Comparison of ENCODE assay signal across 1 cellular context in genomic region chr21:45308211-45309068, GRCh38.
TF ChIP-seq lines count a peak whose summit lies in the region.

No MANE protein-coding gene starts in this region.

TF ChIP-seq in HepG2, 621 proteins besides CTCF, POLR2A, EP300 and RAD21 (continued from another document and continues in another):
- TF ChIP-seq, protein P1, sequence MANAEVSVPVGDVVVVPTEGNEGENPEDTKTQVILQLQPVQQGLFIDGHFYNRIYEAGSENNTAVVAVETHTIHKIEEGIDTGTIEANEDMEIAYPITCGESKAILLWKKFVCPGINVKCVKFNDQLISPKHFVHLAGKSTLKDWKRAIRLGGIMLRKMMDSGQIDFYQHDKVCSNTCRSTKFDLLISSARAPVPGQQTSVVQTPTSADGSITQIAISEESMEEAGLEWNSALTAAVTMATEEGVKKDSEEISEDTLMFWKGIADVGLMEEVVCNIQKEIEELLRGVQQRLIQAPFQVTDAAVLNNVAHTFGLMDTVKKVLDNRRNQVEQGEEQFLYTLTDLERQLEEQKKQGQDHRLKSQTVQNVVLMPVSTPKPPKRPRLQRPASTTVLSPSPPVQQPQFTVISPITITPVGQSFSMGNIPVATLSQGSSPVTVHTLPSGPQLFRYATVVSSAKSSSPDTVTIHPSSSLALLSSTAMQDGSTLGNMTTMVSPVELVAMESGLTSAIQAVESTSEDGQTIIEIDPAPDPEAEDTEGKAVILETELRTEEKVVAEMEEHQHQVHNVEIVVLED (CRISPR knock-in tag; IDR thresholded peaks at IDR 0.05; ENCODE audit: borderline replicate concordance), result no peak
- no peak for TF ChIP-seq ZNF207 (IDR thresholded peaks at IDR 0.05; ENCODE audit: borderline replicate concordance)
- TF ChIP-seq HMG20B (CRISPR knock-in tag; conservative IDR thresholded peaks at IDR 0.05), result 0 out of 2 replicates have a peak, but pooled peaks have one; percentile 50
- no peak for TF ChIP-seq ZBTB42 (CRISPR knock-in tag; IDR thresholded peaks at IDR 0.05)
- TF ChIP-seq POLR2AphosphoS5 (IDR thresholded peaks at IDR 0.05; ENCODE audit: low read depth, low read length), result peak; percentile 54
- TF ChIP-seq ZNF749 (CRISPR knock-in tag; IDR thresholded peaks at IDR 0.05; ENCODE audit: borderline replicate concordance), result no peak
- TF ChIP-seq ZNF335 (CRISPR knock-in tag; IDR thresholded peaks at IDR 0.05), result 0 out of 2 replicates have a peak, but pooled peaks have one; percentile 48
- peak; percentile 75; the same call in 1 of the 2 replicates for TF ChIP-seq ZSCAN25 (CRISPR knock-in tag; IDR thresholded peaks at IDR 0.05)
- no peak for TF ChIP-seq NKX3-1 (CRISPR knock-in tag; IDR thresholded peaks at IDR 0.05)
- 0 out of 2 replicates have a peak, but pooled peaks have one; percentile 80 for TF ChIP-seq ZNF101 (CRISPR knock-in tag; IDR thresholded peaks at IDR 0.05; ENCODE audit: borderline replicate concordance, low read depth)
- TF ChIP-seq ZNF17 (CRISPR knock-in tag; IDR thresholded peaks at IDR 0.05), result no peak
- no peak for TF ChIP-seq DDIT3 (CRISPR knock-in tag; IDR thresholded peaks at IDR 0.05)
- peak; percentile 46 for TF ChIP-seq CBX1 (IDR thresholded peaks at IDR 0.05; ENCODE audit: low read depth)
- peak; percentile 61 for TF ChIP-seq ARNT2 (CRISPR knock-in tag; IDR thresholded peaks at IDR 0.05; ENCODE audit: low read depth)
- TF ChIP-seq TCF12 (IDR thresholded peaks at IDR 0.05), result no peak
- TF ChIP-seq TCF12 (CRISPR knock-in tag; IDR thresholded peaks at IDR 0.05), result peak; percentile 82
- TF ChIP-seq ZNF598 (CRISPR knock-in tag; IDR thresholded peaks at IDR 0.05; ENCODE audit: borderline replicate concordance), result peak; percentile 74; the same call in 1 of the 2 replicates
- TF ChIP-seq, protein P2, sequence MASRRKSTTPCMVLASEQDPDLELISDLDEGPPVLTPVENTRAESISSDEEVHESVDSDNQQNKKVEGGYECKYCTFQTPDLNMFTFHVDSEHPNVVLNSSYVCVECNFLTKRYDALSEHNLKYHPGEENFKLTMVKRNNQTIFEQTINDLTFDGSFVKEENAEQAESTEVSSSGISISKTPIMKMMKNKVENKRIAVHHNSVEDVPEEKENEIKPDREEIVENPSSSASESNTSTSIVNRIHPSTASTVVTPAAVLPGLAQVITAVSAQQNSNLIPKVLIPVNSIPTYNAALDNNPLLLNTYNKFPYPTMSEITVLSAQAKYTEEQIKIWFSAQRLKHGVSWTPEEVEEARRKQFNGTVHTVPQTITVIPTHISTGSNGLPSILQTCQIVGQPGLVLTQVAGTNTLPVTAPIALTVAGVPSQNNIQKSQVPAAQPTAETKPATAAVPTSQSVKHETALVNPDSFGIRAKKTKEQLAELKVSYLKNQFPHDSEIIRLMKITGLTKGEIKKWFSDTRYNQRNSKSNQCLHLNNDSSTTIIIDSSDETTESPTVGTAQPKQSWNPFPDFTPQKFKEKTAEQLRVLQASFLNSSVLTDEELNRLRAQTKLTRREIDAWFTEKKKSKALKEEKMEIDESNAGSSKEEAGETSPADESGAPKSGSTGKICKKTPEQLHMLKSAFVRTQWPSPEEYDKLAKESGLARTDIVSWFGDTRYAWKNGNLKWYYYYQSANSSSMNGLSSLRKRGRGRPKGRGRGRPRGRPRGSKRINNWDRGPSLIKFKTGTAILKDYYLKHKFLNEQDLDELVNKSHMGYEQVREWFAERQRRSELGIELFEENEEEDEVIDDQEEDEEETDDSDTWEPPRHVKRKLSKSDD (CRISPR knock-in tag; IDR thresholded peaks at IDR 0.05; ENCODE audit: low read depth), result 0 out of 2 replicates have a peak, but pooled peaks have one; percentile 45
- peak; percentile 47 for TF ChIP-seq ZNF788 (CRISPR knock-in tag; IDR thresholded peaks at IDR 0.05; ENCODE audit: borderline replicate concordance)
- TF ChIP-seq MEIS2 (CRISPR knock-in tag; IDR thresholded peaks at IDR 0.05), result peak; percentile 40; the same call in 1 of the 2 replicates
- peak; percentile 74; the same call in 1 of the 2 replicates for TF ChIP-seq ARHGAP35 (CRISPR knock-in tag; IDR thresholded peaks at IDR 0.05; ENCODE audit: borderline replicate concordance)
- TF ChIP-seq YY1 (IDR thresholded peaks at IDR 0.05; ENCODE audit: insufficient read depth, insufficient replicate concordance, low read depth, low read length), result peak; percentile 14
- TF ChIP-seq, protein P3, sequence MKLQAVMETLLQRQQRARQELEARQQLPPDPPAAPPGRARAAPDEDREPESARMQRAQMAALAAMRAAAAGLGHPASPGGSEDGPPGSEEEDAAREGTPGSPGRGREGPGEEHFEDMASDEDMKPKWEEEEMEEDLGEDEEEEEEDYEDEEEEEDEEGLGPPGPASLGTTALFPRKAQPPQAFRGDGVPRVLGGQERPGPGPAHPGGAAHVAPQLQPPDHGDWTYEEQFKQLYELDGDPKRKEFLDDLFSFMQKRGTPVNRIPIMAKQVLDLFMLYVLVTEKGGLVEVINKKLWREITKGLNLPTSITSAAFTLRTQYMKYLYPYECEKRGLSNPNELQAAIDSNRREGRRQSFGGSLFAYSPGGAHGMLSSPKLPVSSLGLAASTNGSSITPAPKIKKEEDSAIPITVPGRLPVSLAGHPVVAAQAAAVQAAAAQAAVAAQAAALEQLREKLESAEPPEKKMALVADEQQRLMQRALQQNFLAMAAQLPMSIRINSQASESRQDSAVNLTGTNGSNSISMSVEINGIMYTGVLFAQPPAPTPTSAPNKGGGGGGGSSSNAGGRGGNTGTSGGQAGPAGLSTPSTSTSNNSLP (IDR thresholded peaks at IDR 0.05; ENCODE audit: low read depth, low read length), result no peak
- TF ChIP-seq, protein P4, sequence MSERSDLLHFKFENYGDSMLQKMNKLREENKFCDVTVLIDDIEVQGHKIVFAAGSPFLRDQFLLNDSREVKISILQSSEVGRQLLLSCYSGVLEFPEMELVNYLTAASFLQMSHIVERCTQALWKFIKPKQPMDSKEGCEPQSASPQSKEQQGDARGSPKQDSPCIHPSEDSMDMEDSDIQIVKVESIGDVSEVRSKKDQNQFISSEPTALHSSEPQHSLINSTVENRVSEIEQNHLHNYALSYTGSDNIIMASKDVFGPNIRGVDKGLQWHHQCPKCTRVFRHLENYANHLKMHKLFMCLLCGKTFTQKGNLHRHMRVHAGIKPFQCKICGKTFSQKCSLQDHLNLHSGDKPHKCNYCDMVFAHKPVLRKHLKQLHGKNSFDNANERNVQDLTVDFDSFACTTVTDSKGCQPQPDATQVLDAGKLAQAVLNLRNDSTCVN (CRISPR knock-in tag; IDR thresholded peaks at IDR 0.05; ENCODE audit: borderline replicate concordance), result peak; percentile 19; the same call in 1 of the 2 replicates
- TF ChIP-seq, protein P5, sequence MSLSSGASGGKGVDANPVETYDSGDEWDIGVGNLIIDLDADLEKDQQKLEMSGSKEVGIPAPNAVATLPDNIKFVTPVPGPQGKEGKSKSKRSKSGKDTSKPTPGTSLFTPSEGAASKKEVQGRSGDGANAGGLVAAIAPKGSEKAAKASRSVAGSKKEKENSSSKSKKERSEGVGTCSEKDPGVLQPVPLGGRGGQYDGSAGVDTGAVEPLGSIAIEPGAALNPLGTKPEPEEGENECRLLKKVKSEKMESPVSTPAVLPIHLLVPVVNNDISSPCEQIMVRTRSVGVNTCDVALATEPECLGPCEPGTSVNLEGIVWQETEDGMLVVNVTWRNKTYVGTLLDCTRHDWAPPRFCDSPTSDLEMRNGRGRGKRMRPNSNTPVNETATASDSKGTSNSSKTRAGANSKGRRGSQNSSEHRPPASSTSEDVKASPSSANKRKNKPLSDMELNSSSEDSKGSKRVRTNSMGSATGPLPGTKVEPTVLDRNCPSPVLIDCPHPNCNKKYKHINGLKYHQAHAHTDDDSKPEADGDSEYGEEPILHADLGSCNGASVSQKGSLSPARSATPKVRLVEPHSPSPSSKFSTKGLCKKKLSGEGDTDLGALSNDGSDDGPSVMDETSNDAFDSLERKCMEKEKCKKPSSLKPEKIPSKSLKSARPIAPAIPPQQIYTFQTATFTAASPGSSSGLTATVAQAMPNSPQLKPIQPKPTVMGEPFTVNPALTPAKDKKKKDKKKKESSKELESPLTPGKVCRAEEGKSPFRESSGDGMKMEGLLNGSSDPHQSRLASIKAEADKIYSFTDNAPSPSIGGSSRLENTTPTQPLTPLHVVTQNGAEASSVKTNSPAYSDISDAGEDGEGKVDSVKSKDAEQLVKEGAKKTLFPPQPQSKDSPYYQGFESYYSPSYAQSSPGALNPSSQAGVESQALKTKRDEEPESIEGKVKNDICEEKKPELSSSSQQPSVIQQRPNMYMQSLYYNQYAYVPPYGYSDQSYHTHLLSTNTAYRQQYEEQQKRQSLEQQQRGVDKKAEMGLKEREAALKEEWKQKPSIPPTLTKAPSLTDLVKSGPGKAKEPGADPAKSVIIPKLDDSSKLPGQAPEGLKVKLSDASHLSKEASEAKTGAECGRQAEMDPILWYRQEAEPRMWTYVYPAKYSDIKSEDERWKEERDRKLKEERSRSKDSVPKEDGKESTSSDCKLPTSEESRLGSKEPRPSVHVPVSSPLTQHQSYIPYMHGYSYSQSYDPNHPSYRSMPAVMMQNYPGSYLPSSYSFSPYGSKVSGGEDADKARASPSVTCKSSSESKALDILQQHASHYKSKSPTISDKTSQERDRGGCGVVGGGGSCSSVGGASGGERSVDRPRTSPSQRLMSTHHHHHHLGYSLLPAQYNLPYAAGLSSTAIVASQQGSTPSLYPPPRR (CRISPR knock-in tag; IDR thresholded peaks at IDR 0.05; ENCODE audit: borderline replicate concordance), result peak; percentile 62; the same call in 1 of the 2 replicates
- 0 out of 2 replicates have a peak, but pooled peaks have one; percentile 9 for TF ChIP-seq NFYC (CRISPR knock-in tag; IDR thresholded peaks at IDR 0.05)
- TF ChIP-seq ZFP1 (CRISPR knock-in tag; IDR thresholded peaks at IDR 0.05), result peak; percentile 65; the same call in 1 of the 2 replicates
- TF ChIP-seq, protein P6, sequence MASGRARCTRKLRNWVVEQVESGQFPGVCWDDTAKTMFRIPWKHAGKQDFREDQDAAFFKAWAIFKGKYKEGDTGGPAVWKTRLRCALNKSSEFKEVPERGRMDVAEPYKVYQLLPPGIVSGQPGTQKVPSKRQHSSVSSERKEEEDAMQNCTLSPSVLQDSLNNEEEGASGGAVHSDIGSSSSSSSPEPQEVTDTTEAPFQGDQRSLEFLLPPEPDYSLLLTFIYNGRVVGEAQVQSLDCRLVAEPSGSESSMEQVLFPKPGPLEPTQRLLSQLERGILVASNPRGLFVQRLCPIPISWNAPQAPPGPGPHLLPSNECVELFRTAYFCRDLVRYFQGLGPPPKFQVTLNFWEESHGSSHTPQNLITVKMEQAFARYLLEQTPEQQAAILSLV (CRISPR knock-in tag; IDR thresholded peaks at IDR 0.05; ENCODE audit: borderline replicate concordance), result peak; percentile 65; the same call in 1 of the 2 replicates
- TF ChIP-seq, protein P7, sequence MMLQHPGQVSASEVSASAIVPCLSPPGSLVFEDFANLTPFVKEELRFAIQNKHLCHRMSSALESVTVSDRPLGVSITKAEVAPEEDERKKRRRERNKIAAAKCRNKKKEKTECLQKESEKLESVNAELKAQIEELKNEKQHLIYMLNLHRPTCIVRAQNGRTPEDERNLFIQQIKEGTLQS (CRISPR knock-in tag; IDR thresholded peaks at IDR 0.05), result no peak
- TF ChIP-seq ETS1 (CRISPR knock-in tag; IDR thresholded peaks at IDR 0.05), result no peak
- TF ChIP-seq, protein P8, sequence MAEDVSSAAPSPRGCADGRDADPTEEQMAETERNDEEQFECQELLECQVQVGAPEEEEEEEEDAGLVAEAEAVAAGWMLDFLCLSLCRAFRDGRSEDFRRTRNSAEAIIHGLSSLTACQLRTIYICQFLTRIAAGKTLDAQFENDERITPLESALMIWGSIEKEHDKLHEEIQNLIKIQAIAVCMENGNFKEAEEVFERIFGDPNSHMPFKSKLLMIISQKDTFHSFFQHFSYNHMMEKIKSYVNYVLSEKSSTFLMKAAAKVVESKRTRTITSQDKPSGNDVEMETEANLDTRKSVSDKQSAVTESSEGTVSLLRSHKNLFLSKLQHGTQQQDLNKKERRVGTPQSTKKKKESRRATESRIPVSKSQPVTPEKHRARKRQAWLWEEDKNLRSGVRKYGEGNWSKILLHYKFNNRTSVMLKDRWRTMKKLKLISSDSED (CRISPR knock-in tag; IDR thresholded peaks at IDR 0.05), result no peak
- no peak for TF ChIP-seq ZNF337 (CRISPR knock-in tag; IDR thresholded peaks at IDR 0.05; ENCODE audit: borderline replicate concordance, low read depth)
